ENCODE assay signal across 16 cellular contexts in the genomic region with DNA sequence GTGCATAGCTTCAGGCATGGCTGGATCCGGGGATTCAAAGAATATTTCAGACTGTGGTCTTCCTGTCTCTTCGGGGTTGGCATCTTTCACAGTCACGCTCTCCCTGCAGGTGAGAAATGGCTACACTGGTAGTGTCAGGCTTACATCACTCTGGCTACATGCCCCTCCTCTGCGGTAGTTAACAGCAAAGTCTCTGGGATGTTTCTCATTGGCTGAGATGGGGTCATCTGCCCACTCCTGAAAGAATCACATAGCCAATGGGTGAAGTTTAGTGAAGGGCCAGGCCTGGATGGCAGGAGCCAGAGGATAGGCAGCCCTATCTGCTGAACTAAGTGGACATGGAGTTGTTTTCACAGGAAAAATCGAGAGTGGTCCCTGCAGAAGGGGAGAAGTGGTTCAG.
"Had no signal": no experiment of that assay in that cellular context is flagged by ENCODE, and none has a peak within 500 bp of the region (broad histone marks: within the 10 kb centered on the region; RNA-seq: fewer than 3 reads in every experiment).

No MANE protein-coding gene starts in this region.

- ATAC-seq: activated CD4-positive, CD25-positive, alpha-beta regulatory T cell treated with anti-CD3 and anti-CD28 coated beads, Interleukin-2, amount 50 U/mL, for 24 hours; activated naive CD4-positive, alpha-beta T cell treated with anti-CD3 and anti-CD28 coated beads, Interleukin-2, amount 50 U/mL, for 72 hours; esophagus mucosa; right cardiac atrium; stimulated activated naive B cell treated with anti-CD40 and anti-IgM and Interleukin-4, amounts not matched to agents 10 μg/mL and 1 μg/mL and 100 μg/mL, for 72 hours had no signal

- H3K9me3 ChIP-seq: prostate gland, tibial nerve, vagina had no signal

- H3K4me3 Mint-ChIP-seq: nephron progenitor cell; stimulated activated naive B cell treated with anti-CD40 and anti-IgM and Interleukin-4, amounts not matched to agents 10 μg/mL and 1 μg/mL and 100 μg/mL, for 72 hours had no signal

- H3K27ac Mint-ChIP-seq: activated naive CD4-positive, alpha-beta T cell treated with anti-CD3 and anti-CD28 coated beads, Interleukin-2, amount 50 U/mL, for 72 hours; nephron progenitor cell; stimulated activated naive B cell treated with anti-CD40 and anti-IgM and Interleukin-4, amounts not matched to agents 10 μg/mL and 1 μg/mL and 100 μg/mL, for 72 hours had no signal

- H3K36me3 Mint-ChIP-seq: activated naive CD4-positive, alpha-beta T cell treated with anti-CD3 and anti-CD28 coated beads, Interleukin-2, amount 50 U/mL, for 72 hours; stimulated activated naive B cell treated with anti-CD40 and anti-IgM and Interleukin-4, amounts not matched to agents 10 μg/mL and 1 μg/mL and 100 μg/mL, for 72 hours had no signal

- H3K36me3 ChIP-seq: cardiac muscle cell, prostate gland, tibial nerve, vagina had no signal

- H3K4me1 ChIP-seq: prostate gland, tibial nerve, vagina had no signal

- H3K9me3 Mint-ChIP-seq: activated naive CD4-positive, alpha-beta T cell treated with anti-CD3 and anti-CD28 coated beads, Interleukin-2, amount 50 U/mL, for 72 hours; nephron progenitor cell; stimulated activated naive B cell treated with anti-CD40 and anti-IgM and Interleukin-4, amounts not matched to agents 10 μg/mL and 1 μg/mL and 100 μg/mL, for 72 hours had no signal

- H3K4me1 Mint-ChIP-seq: stimulated activated naive B cell treated with anti-CD40 and anti-IgM and Interleukin-4, amounts not matched to agents 10 μg/mL and 1 μg/mL and 100 μg/mL, for 72 hours had no signal

- DNase-seq: activated effector memory CD4-positive, alpha-beta T cell treated with anti-CD3 and anti-CD28 coated beads, Interleukin-2, amount 50 U/mL, for 16 hours; activated T-cell treated with anti-CD3 and anti-CD28 coated beads, Interleukin-2, amount 50 U/mL, for 48 hours; nephron progenitor cell; right cardiac atrium; stimulated activated CD4-positive, alpha-beta T cell treated with anti-CD3 and anti-CD28 coated beads, Interleukin-15, amount 100 ng/mL, for 24 hours; stimulated activated CD4-positive, alpha-beta T cell treated with anti-CD3 and anti-CD28 coated beads, Interleukin-4, amount 100 ng/mL, for 1 hour; stimulated activated naive B cell treated with anti-CD40 and anti-IgM and Interleukin-4, amounts not matched to agents 10 μg/mL and 1 μg/mL and 100 μg/mL, for 72 hours; substantia nigra had no signal

- H3K27me3 ChIP-seq: cardiac muscle cell, tibial nerve, vagina had no signal

- H3K4me3 ChIP-seq: cardiac muscle cell, prostate gland, skin epidermis, tibial nerve, vagina had no signal

- H3K27ac ChIP-seq: cardiac muscle cell, prostate gland, skin epidermis, tibial nerve, vagina had no signal
